In the genomic region with DNA sequence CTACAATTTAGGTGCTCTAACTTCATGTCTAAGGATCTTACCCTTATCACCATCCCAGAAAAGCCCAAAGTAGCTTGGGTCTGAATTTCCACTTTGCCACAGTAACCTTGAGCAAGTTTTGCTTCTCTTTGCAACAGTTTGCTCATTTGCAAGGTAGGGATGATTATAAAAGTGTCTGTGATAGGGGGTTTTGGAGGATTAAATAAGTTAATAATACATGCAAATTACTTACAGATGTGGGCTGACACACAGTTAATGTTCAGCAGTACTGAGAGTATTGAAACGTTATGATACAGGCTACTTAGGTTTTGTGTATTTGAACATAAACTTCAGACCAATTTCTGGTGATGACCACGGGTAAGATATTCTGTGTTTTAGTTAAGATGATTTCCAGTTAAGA, we compare ENCODE assay signal across 32 cellular contexts.
"Had no signal": no experiment of that assay in that cellular context is flagged by ENCODE, and none has a peak within 500 bp of the region (broad histone marks: within the 10 kb centered on the region; RNA-seq: fewer than 3 reads in every experiment).

No MANE protein-coding gene starts in this region.

- H3K27ac Mint-ChIP-seq: dendritic cell treated with granulocyte-macrophage colony-stimulating factor and Interleukin-4, amounts not matched to agents 40 ng/mL and 50 ng/mL, for 4 days; endodermal cell; naive thymus-derived CD4-positive, alpha-beta T cell; nephron; neural progenitor cell; progenitor cell of endocrine pancreas; stimulated activated effector memory CD8-positive, alpha-beta T cell treated with anti-CD3 and anti-CD28 coated beads, Interleukin-12 subunit alpha, Interleukin-12 subunit beta, amount 100 ng/mL, for 72 hours had no signal

- H3K4me1 ChIP-seq: colonic mucosa, gastrocnemius medialis, neural progenitor cell, parathyroid adenoma, testis, uterus had no signal

- H3K9ac ChIP-seq: neural progenitor cell, parathyroid adenoma had no signal

- H3K4me1 Mint-ChIP-seq: endodermal cell, nephron, neural progenitor cell had no signal

- H3K27me3 ChIP-seq: colonic mucosa, gastrocnemius medialis, heart left ventricle, hepatocyte, left lung, neural progenitor cell, right atrium auricular region, testis, tibial artery, upper lobe of right lung, uterus had no signal

- H3K79me2 ChIP-seq: parathyroid adenoma had no signal

- H3K36me3 ChIP-seq: colonic mucosa, gastrocnemius medialis, heart left ventricle, left lung, neural progenitor cell, right atrium auricular region, upper lobe of right lung, uterus had no signal

- H3K27ac ChIP-seq: colonic mucosa, epithelial cell of prostate, gastrocnemius medialis, heart left ventricle, hepatocyte, left lung, neural progenitor cell, parathyroid adenoma, right atrium auricular region, testis, tibial artery, upper lobe of right lung, uterus had no signal

- H3K9me3 ChIP-seq: colonic mucosa, gastrocnemius medialis, heart left ventricle, left lung, right atrium auricular region, testis, tibial artery, upper lobe of right lung, uterus had no signal

- H3K4me3 Mint-ChIP-seq: dendritic cell treated with granulocyte-macrophage colony-stimulating factor and Interleukin-4, amounts not matched to agents 40 ng/mL and 50 ng/mL, for 4 days; endodermal cell; naive thymus-derived CD4-positive, alpha-beta T cell; nephron; neural progenitor cell; stimulated activated effector memory CD8-positive, alpha-beta T cell treated with anti-CD3 and anti-CD28 coated beads, Interleukin-12 subunit alpha, Interleukin-12 subunit beta, amount 100 ng/mL, for 72 hours had no signal

- H2AFZ ChIP-seq: hepatocyte, neural progenitor cell, parathyroid adenoma had no signal

- H3K36me3 Mint-ChIP-seq: neural progenitor cell; stimulated activated effector memory CD8-positive, alpha-beta T cell treated with anti-CD3 and anti-CD28 coated beads, Interleukin-12 subunit alpha, Interleukin-12 subunit beta, amount 100 ng/mL, for 72 hours had no signal

- H3K4me2 ChIP-seq: hepatocyte, neural progenitor cell, smooth muscle cell had no signal

- H3K27me3 Mint-ChIP-seq: dendritic cell treated with granulocyte-macrophage colony-stimulating factor and Interleukin-4, amounts not matched to agents 40 ng/mL and 50 ng/mL, for 4 days; naive thymus-derived CD4-positive, alpha-beta T cell; progenitor cell of endocrine pancreas had no signal

- DNase-seq: colonic mucosa; effector CD8-positive, alpha-beta T cell; endodermal cell; foreskin fibroblast; gastrocnemius medialis; heart left ventricle; kidney; left lung; mesendoderm; midbrain; naive thymus-derived CD4-positive, alpha-beta T cell; stimulated activated CD4-positive, alpha-beta T cell treated with anti-CD3 and anti-CD28 coated beads, Interleukin-12 subunit alpha, Interleukin-12 subunit beta, amount 100 ng/mL, for 4 hours; stimulated activated CD4-positive, alpha-beta T cell treated with anti-CD3 and anti-CD28 coated beads, Interleukin-1b, Interleukin-23, amount 100 ng/mL, for 48 hours; stimulated activated CD4-positive, alpha-beta T cell treated with anti-CD3 and anti-CD28 coated beads, Interleukin-4, amount 100 ng/mL, for 24 hours; stimulated activated naive CD8-positive, alpha-beta T cell treated with anti-CD3 and anti-CD28 coated beads, Interleukin-15, Interleukin-2, amounts not matched to agents 100 U/mL and 50 U/mL, for 24 hours; substantia nigra; testis; tibial artery; upper lobe of right lung; uterus had no signal

- H3K4me3 ChIP-seq: colonic mucosa, gastrocnemius medialis, heart left ventricle, hepatocyte, left lung, neural progenitor cell, right atrium auricular region, smooth muscle cell, testis, tibial artery, upper lobe of right lung, uterus had no signal

- H3K9me3 Mint-ChIP-seq: dendritic cell treated with granulocyte-macrophage colony-stimulating factor and Interleukin-4, amounts not matched to agents 40 ng/mL and 50 ng/mL, for 4 days; endodermal cell; naive thymus-derived CD4-positive, alpha-beta T cell; nephron; neural progenitor cell; stimulated activated effector memory CD8-positive, alpha-beta T cell treated with anti-CD3 and anti-CD28 coated beads, Interleukin-12 subunit alpha, Interleukin-12 subunit beta, amount 100 ng/mL, for 72 hours had no signal

- ATAC-seq: esophagus mucosa; gastrocnemius medialis; heart left ventricle; naive thymus-derived CD4-positive, alpha-beta T cell; sciatic nerve; stimulated activated effector memory CD8-positive, alpha-beta T cell treated with anti-CD3 and anti-CD28 coated beads, Interleukin-12 subunit alpha, Interleukin-12 subunit beta, amount 100 ng/mL, for 72 hours; stimulated activated naive CD8-positive, alpha-beta T cell treated with anti-CD3 and anti-CD28 coated beads, Interleukin-15, Interleukin-2, amounts not matched to agents 100 U/mL and 50 U/mL, for 24 hours; upper lobe of right lung had no signal
